18 cellular contexts compared by ENCODE assay signal in the genomic region with DNA sequence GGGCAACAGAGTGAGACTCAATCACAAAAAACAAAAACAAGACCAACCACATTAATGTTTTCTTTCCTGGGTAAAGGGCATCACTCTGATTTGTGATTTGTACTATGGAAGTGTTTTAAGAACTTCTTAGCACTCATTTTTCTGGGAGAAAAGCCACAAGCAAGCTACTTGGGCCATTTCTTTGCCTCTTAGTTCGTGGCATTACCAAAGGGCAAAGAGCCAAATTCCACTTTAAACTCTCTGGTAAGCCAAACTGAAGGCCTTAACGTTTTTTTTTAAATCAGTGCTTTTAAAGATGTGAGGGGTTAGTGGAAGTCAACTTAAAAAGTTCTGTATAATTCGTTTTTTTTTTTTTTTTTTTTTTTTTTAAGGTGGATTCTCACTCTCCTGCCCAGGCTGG. TPM values are rescaled to one million over a fixed set of nuclear protein-coding genes. Genes with fewer than 3 reads are reported as not detected.
DNase-seq lines count a peak whose midpoint lies in the region; ATAC-seq and TF ChIP-seq lines count a peak whose summit lies in the region.
"Had no signal": no experiment of that assay in that cellular context is flagged by ENCODE, and none has a peak within 500 bp of the region (broad histone marks: within the 10 kb centered on the region; RNA-seq: fewer than 3 reads in every experiment).

No MANE protein-coding gene starts in this region.

- TF ChIP-seq CTCF in fibroblast of the aortic adventitia (IDR thresholded peaks at IDR 0.05; ENCODE audit: insufficient read depth, low read length), result no peak
- no peak for TF ChIP-seq CTCF in neural crest cell (conservative IDR thresholded peaks at IDR 0.05)

- WGBS in GM23248 (ENCODE audit: low coverage in 1 of 2, low lambda C conversion rate in 2 of 2, missing lambda C conversion rate in 2 of 2), 2 experiments, result 23 to 37% methylated on average over 3 of the region's 3 CpGs

- no peaks in the 10 kb centered on the region for H3K4me1 Mint-ChIP-seq in neural crest cell
- H3K4me1 Mint-ChIP-seq in activated T-cell treated with anti-CD3 and anti-CD28 coated beads, Interleukin-2, amount 50 U/mL, for 4 hours (ENCODE audit: low read depth), result no peaks in the 10 kb centered on the region
- H3K4me1 Mint-ChIP-seq: CD4-positive, CD25-positive, alpha-beta regulatory T cell; CD8-positive, alpha-beta memory T cell had no signal

- H4K20me1 ChIP-seq in GM23248 (ENCODE audit: insufficient read depth), result no peaks in the 10 kb centered on the region

- in situ Hi-C loops in GM23248 (cut with MboI), result no loop called here

- H3K27me3 Mint-ChIP-seq in neural crest cell (ENCODE audit: low read depth), result peaks cover 15% of the 10 kb centered on the region
- no peaks in the 10 kb centered on the region for H3K27me3 Mint-ChIP-seq in activated T-cell treated with anti-CD3 and anti-CD28 coated beads, Interleukin-2, amount 50 U/mL, for 4 hours (ENCODE audit: low read depth)

- no peak overlapping the region for H3K4me3 Mint-ChIP-seq in neural crest cell
- H3K4me3 Mint-ChIP-seq in activated T-cell treated with anti-CD3 and anti-CD28 coated beads, Interleukin-2, amount 50 U/mL, for 4 hours, result no peak overlapping the region
- H3K4me3 Mint-ChIP-seq: CD4-positive, CD25-positive, alpha-beta regulatory T cell; CD8-positive, alpha-beta memory T cell; HFFc6 had no signal

- H3K4me1 ChIP-seq in GM23248 (ENCODE audit: insufficient read depth), result 0 out of 2 replicates have a peak, but pooled peaks cover 4% of the 10 kb centered on the region
- H3K4me1 ChIP-seq: BE2C had no signal

- H3K36me3 ChIP-seq in GM23248 (ENCODE audit: low read depth), result peaks cover 12% of the 10 kb centered on the region
- H3K36me3 ChIP-seq: BE2C had no signal

- peaks cover 12% of the 10 kb centered on the region for H3K36me3 Mint-ChIP-seq in neural crest cell (ENCODE audit: low read depth)
- H3K36me3 Mint-ChIP-seq in activated T-cell treated with anti-CD3 and anti-CD28 coated beads, Interleukin-2, amount 50 U/mL, for 4 hours (ENCODE audit: insufficient read depth), result peaks cover 20% of the 10 kb centered on the region

- no peak overlapping the region for H3K27ac ChIP-seq in GM23248

- H3K9ac ChIP-seq in GM23248, result no peak overlapping the region

- H3K9me3 Mint-ChIP-seq in neural crest cell, result no peaks in the 10 kb centered on the region
- H3K9me3 Mint-ChIP-seq in activated T-cell treated with anti-CD3 and anti-CD28 coated beads, Interleukin-2, amount 50 U/mL, for 4 hours, result no peaks in the 10 kb centered on the region
- H3K9me3 Mint-ChIP-seq: CD4-positive, CD25-positive, alpha-beta regulatory T cell; CD8-positive, alpha-beta memory T cell; HFFc6 had no signal

- H3K27ac Mint-ChIP-seq in neural crest cell (ENCODE audit: unreplicated experiment), result peak overlapping the region; percentile 12
- H3K27ac Mint-ChIP-seq: CD8-positive, alpha-beta memory T cell; HFFc6 had no signal

- DNase-seq in M059J (ENCODE audit: low read depth) (peak; percentile 35), fibroblast of the aortic adventitia (ENCODE audit: low read depth) (peak; percentile 2), neural crest cell (ENCODE audit: low read depth, low spot score) (no peak), GM23248 (no peak), COLO668 (lab: John Stamatoyannopoulos, UW; ENCODE audit: unreplicated experiment) (no peak)
- DNase-seq in activated T-cell treated with anti-CD3 and anti-CD28 coated beads, Interleukin-2, amount 50 U/mL, for 4 hours, result no peak
- DNase-seq: ACHN; BE2C; C1 segment of cervical spinal cord; Caco-2; CD4-positive, CD25-positive, alpha-beta regulatory T cell; CD8-positive, alpha-beta memory T cell; EL; GOT3; H7; HFFc6; IMR-90 had no signal

- H3K9me3 ChIP-seq in GM23248 (ENCODE audit: low read depth), result no peaks in the 10 kb centered on the region
- H3K9me3 ChIP-seq: BE2C, Caco-2 had no signal

- H3K4me2 ChIP-seq in GM23248 (ENCODE audit: unreplicated experiment), result no peak overlapping the region

- no peak for ATAC-seq in activated T-cell treated with anti-CD3 and anti-CD28 coated beads, Interleukin-2, amount 50 U/mL, for 4 hours
- ATAC-seq: K562 had no signal

- H3K27me3 ChIP-seq in GM23248 (replicated peaks; ENCODE audit: insufficient read depth), result peaks cover 12% of the 10 kb centered on the region
- H3K27me3 ChIP-seq: BE2C had no signal

- H3K4me3 ChIP-seq in fibroblast of the aortic adventitia (ENCODE audit: low read depth, low read length) (no peak overlapping the region), GM23248 (no peak overlapping the region)
- H3K4me3 ChIP-seq: K562 had no signal

- H3K79me2 ChIP-seq in GM23248 (ENCODE audit: insufficient read depth), result no peaks in the 10 kb centered on the region

- H3F3A ChIP-seq in GM23248 (ENCODE audit: insufficient read depth), result no peaks in the 10 kb centered on the region

- H3K9me2 ChIP-seq in GM23248 (ENCODE audit: insufficient read depth), result no peaks in the 10 kb centered on the region

- H2AFZ ChIP-seq in GM23248, result no peak overlapping the region

RNA-seq across cellular contexts. Expression of a gene that starts 36.9 kb away (rescaled TPM):
- 102 and 121 TPM in 2 replicates for total RNA-seq in M059J (2014; rRNA removed; shearing (Covaris generic))
- total RNA-seq in fibroblast of the aortic adventitia (ENCODE audit: low replicate concordance) (27.0 and 63.4 TPM in 2 replicates), neural crest cell (29.2 and 30.6 TPM in 2 replicates)
- total RNA-seq in activated T-cell treated with anti-CD3 and anti-CD28 coated beads, Interleukin-2, amount 50 U/mL, for 4 hours, result 10 to 100 TPM; 11.8 to 14.6 (median 13.5) TPM
- 49.4 and 57.0 TPM in 2 replicates for total RNA-seq in GM23248 (2014; rRNA removed; shearing (Covaris generic))
- 52.5 and 54.5 TPM in 2 replicates for polyA plus RNA-seq in GM23248 (2016; fragmentation: Nextera tagmentation; extraction: Ambion mirVana)
- total RNA-seq: H7 had no signal

RNA-seq across cellular contexts. Expression of a gene that starts 37.9 kb away (rescaled TPM):
- 0.30 and 0.79 TPM in 2 replicates for total RNA-seq in M059J (2014; rRNA removed; shearing (Covaris generic))
- total RNA-seq in fibroblast of the aortic adventitia (ENCODE audit: low replicate concordance) (not detected in 2 replicates), neural crest cell (not detected in 2 replicates)
- not detected for total RNA-seq in activated T-cell treated with anti-CD3 and anti-CD28 coated beads, Interleukin-2, amount 50 U/mL, for 4 hours
- total RNA-seq in GM23248 (2014; rRNA removed; shearing (Covaris generic)), result not detected in 2 replicates
- polyA plus RNA-seq in GM23248 (2016; fragmentation: Nextera tagmentation; extraction: Ambion mirVana), result not detected in 2 replicates
- total RNA-seq: CD4-positive, CD25-positive, alpha-beta regulatory T cell; CD8-positive, alpha-beta memory T cell; H7; HFFc6; IMR-90; K562 had no signal
- polyA plus RNA-seq: CD4-positive, CD25-positive, alpha-beta regulatory T cell; CD8-positive, alpha-beta memory T cell; IMR-90; K562 had no signal

Comparison
In these comparisons a context has a peak if more than half of its experiments do, and no peak if none do; other contexts are left out.
1. DNase-seq: peak in M059J (single experiment) and fibroblast of the aortic adventitia (single experiment); none in neural crest cell (single experiment), activated T-cell treated with anti-CD3 and anti-CD28 coated beads, Interleukin-2, amount 50 U/mL, for 4 hours (single experiment), GM23248 (single experiment) and COLO668 (single experiment).